11 cellular contexts compared by ENCODE assay signal in the genomic region with DNA sequence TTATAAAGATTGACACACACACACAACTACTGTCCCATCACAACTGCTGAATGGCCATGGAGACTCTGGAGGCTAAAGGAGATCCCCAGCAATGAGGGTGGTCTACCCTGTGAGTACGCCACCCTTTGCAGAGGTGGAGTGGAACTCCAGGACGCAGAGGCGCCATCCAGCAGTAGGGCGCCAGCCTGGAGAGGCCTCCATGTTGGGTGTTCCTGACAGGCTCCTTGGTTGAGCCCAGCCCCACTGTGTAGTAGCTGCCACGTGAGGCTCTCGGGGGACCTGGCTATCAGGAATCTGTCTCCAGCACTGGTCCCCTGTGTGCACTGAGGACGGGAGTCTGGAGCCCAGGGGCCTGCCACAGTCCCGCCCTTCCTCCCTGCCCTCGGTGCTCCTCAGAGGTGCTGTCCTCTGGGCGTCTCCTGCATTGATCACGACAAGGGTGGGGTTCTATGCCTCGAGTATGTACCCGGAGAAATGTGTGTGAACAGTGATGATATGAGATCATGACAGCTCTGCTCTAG.
DNase-seq lines count a peak whose midpoint lies in the region; ATAC-seq, FAIRE-seq and TF ChIP-seq lines count a peak whose summit lies in the region.
"Had no signal": no experiment of that assay in that cellular context is flagged by ENCODE, and none has a peak within 500 bp of the region (broad histone marks: within the 10 kb centered on the region; RNA-seq: fewer than 3 reads in every experiment).

No MANE protein-coding gene starts in this region.

- no peak overlapping the region for H2BK5ac ChIP-seq in IMR-90 (ENCODE audit: low read depth, low read length, poor library complexity, severe bottlenecking)
- peak overlapping the region; percentile 20 for H2BK5ac ChIP-seq in mesenchymal stem cell (ENCODE audit: low read depth, low read length, poor library complexity, severe bottlenecking)

- POLR2A ChIA-PET in IMR-90 (lab: Charles Lee; ENCODE audit: unreplicated experiment), result no interaction called here

- no TSS peak for BruUV-seq in IMR-90 (replicated peaks; lab: Mats Ljungman, UMichigan)

- H3K9me3 Mint-ChIP-seq in GM23338 (peaks cover 9% of the 10 kb centered on the region; the same call in 2 of the 3 replicates), astrocyte (ENCODE audit: unreplicated experiment) (peaks cover 10% of the 10 kb centered on the region)
- H3K9me3 Mint-ChIP-seq in activated T-helper 2 cell treated with anti-CD3 and anti-CD28 coated beads, Interferon-gamma antibody, Interleukin-2, Interleukin-4, amounts not matched to agents 10 μg/mL and 5 μg/mL and 100 μg/mL, durations not matched to agents 14 hours and 24 hours and 36 hours, result no peaks in the 10 kb centered on the region

- ATAC-seq in GM23338 (no peak), IMR-90 (ENCODE audit: low read depth) (no peak)

- H2BK15ac ChIP-seq in IMR-90 (ENCODE audit: low read depth, low read length) (no peak overlapping the region), mesenchymal stem cell (ENCODE audit: low read depth, poor library complexity, severe bottlenecking) (no peak overlapping the region)

- H3K4ac ChIP-seq in IMR-90 (ENCODE audit: low read depth, low read length), result peak overlapping the region; percentile 70; the same call in 1 of the 2 replicates
- no peak overlapping the region for H3K4ac ChIP-seq in mesenchymal stem cell (ENCODE audit: low read depth in 1 of 2, low read length in 2 of 2)

- FAIRE-seq in astrocyte (lab: Jason Lieb, UNC), result no peak
- FAIRE-seq: H54 had no signal

- no peak overlapping the region for H3K56ac ChIP-seq in IMR-90 (ENCODE audit: extremely low read depth, insufficient read depth, low read length)

- H3K9ac ChIP-seq in IMR-90 (ENCODE audit: low read depth, low read length) (no peak overlapping the region), astrocyte (ENCODE audit: low read length) (no peak overlapping the region), mesenchymal stem cell (ENCODE audit: low read length) (no peak overlapping the region)

- no peaks in the 10 kb centered on the region for H3F3A ChIP-seq in GM23338 (replicated peaks; ENCODE audit: low read depth)

- DNase-seq in GM23338 (ENCODE audit: low spot score) (no peak), IMR-90 (no peak), astrocyte (ENCODE audit: low read depth) (no peak), mesenchymal stem cell (no peak), G401 (ENCODE audit: low spot score) (no peak), brain microvascular endothelial cell (no peak)
- no peak for DNase-seq in stimulated activated CD4-positive, alpha-beta T cell treated with anti-CD3 and anti-CD28 coated beads, Interleukin-15, amount 100 ng/mL, for 24 hours
- no peak for DNase-seq in activated T-helper 2 cell treated with anti-CD3 and anti-CD28 coated beads, Interferon-gamma antibody, Interleukin-2, Interleukin-4, amounts not matched to agents 10 μg/mL and 5 μg/mL and 100 μg/mL, durations not matched to agents 14 hours and 24 hours and 36 hours (ENCODE audit: low spot score)
- DNase-seq: COR-L47, NCI-H1417 had no signal

- H3K9me2 ChIP-seq in GM23338 (ENCODE audit: insufficient read depth), result no peaks in the 10 kb centered on the region

- WGBS in IMR-90 (ENCODE audit: extremely low coverage in 2 of 2, insufficient read length in 1 of 2), 2 experiments, result 100% methylated on average over 8 of the region's 13 CpGs; no CpG with 5 or more reads in 1 of the 2 experiments
- WGBS in mesenchymal stem cell, result 96% methylated on average over 13 of the region's 13 CpGs

- no peak overlapping the region for H3K4me3 ChIP-seq in GM23338
- H3K4me3 ChIP-seq in IMR-90 (ENCODE audit: insufficient read depth, low read depth, low read length), result no peak overlapping the region
- H3K4me3 ChIP-seq in astrocyte (ENCODE audit: insufficient read depth, low read depth, low read length), result no peak overlapping the region
- H3K4me3 ChIP-seq in mesenchymal stem cell (ENCODE audit: insufficient read depth in 1 of 2, low read depth in 1 of 2, low read length in 2 of 2), result no peak overlapping the region
- no peak overlapping the region for H3K4me3 ChIP-seq in brain microvascular endothelial cell (ENCODE audit: low read depth, low read length)

- H3K4me3 Mint-ChIP-seq in GM23338 (no peak overlapping the region), astrocyte (ENCODE audit: unreplicated experiment) (peak overlapping the region; percentile 47)
- H3K4me3 Mint-ChIP-seq in activated T-helper 2 cell treated with anti-CD3 and anti-CD28 coated beads, Interferon-gamma antibody, Interleukin-2, Interleukin-4, amounts not matched to agents 10 μg/mL and 5 μg/mL and 100 μg/mL, durations not matched to agents 14 hours and 24 hours and 36 hours (ENCODE audit: low read depth), result no peak overlapping the region

- no peak overlapping the region for H2AFZ ChIP-seq in GM23338
- no peak overlapping the region for H2AFZ ChIP-seq in IMR-90 (replicated peaks; ENCODE audit: low read length, poor library complexity)
- no peak overlapping the region for H2AFZ ChIP-seq in astrocyte (ENCODE audit: low read depth, low read length)
- H2AFZ ChIP-seq in mesenchymal stem cell (ENCODE audit: low read depth, low read length), result no peak overlapping the region

- H4K20me1 ChIP-seq in GM23338 (replicated peaks; ENCODE audit: insufficient read depth) (no peaks in the 10 kb centered on the region; the same call in 1 of the 2 replicates), IMR-90 (ENCODE audit: insufficient read depth, low read length) (peaks cover 18% of the 10 kb centered on the region), astrocyte (ENCODE audit: insufficient read depth, low read length) (peaks cover 8% of the 10 kb centered on the region)

- H3K4me1 Mint-ChIP-seq in GM23338, result peaks cover 30% of the 10 kb centered on the region
- H3K4me1 Mint-ChIP-seq in astrocyte (ENCODE audit: low read depth, unreplicated experiment), result peaks cover 46% of the 10 kb centered on the region
- no peaks in the 10 kb centered on the region for H3K4me1 Mint-ChIP-seq in activated T-helper 2 cell treated with anti-CD3 and anti-CD28 coated beads, Interferon-gamma antibody, Interleukin-2, Interleukin-4, amounts not matched to agents 10 μg/mL and 5 μg/mL and 100 μg/mL, durations not matched to agents 14 hours and 24 hours and 36 hours (ENCODE audit: low read depth)

- H3K27me3 Mint-ChIP-seq in GM23338 (ENCODE audit: insufficient read depth, low read depth, poor library complexity) (peaks cover 6% of the 10 kb centered on the region), astrocyte (ENCODE audit: low read depth, unreplicated experiment) (no peaks in the 10 kb centered on the region)
- no peaks in the 10 kb centered on the region for H3K27me3 Mint-ChIP-seq in activated T-helper 2 cell treated with anti-CD3 and anti-CD28 coated beads, Interferon-gamma antibody, Interleukin-2, Interleukin-4, amounts not matched to agents 10 μg/mL and 5 μg/mL and 100 μg/mL, durations not matched to agents 14 hours and 24 hours and 36 hours (ENCODE audit: low read depth)

- H4K8ac ChIP-seq in IMR-90 (ENCODE audit: low read depth in 2 of 2, low read length in 2 of 2) (no peak overlapping the region), mesenchymal stem cell (ENCODE audit: low read length) (no peak overlapping the region)

- no peak for TF ChIP-seq RAD21 in IMR-90 (IDR thresholded peaks at IDR 0.05; ENCODE audit: low read length)

- in situ Hi-C loops in IMR-90 (cut with MboI; ENCODE audit: low sequenced_read_pairs), result no loop called here
- in situ Hi-C loops in G401 (cut with HindIII; ENCODE audit: low sequenced_read_pairs), result loop anchor here (5.0 kb wide), 1 partner anchor 44 kb away; no protein-coding TSS in a partner anchor
- in situ Hi-C loops in brain microvascular endothelial cell (cut with HindIII; ENCODE audit: low pct_ligation_motif_present, low sequenced_read_pairs), result no loop called here

- no peak overlapping the region for H2AK9ac ChIP-seq in IMR-90 (replicated peaks; ENCODE audit: low read depth, low read length, poor library complexity)

- H3K9me3 ChIP-seq in IMR-90 (ENCODE audit: control insufficient read depth, insufficient read depth, low read length) (no peaks in the 10 kb centered on the region), astrocyte (ENCODE audit: insufficient read depth, low read depth, low read length) (no peaks in the 10 kb centered on the region), mesenchymal stem cell (ENCODE audit: control insufficient read depth, low read length) (peaks cover 5% of the 10 kb centered on the region)

- intact Hi-C loops in IMR-90 (cut with micrococcal nuclease), result no loop called here
- intact Hi-C loops in activated T-helper 2 cell treated with anti-CD3 and anti-CD28 coated beads, Interferon-gamma antibody, Interleukin-2, Interleukin-4, amounts not matched to agents 10 μg/mL and 5 μg/mL and 100 μg/mL, durations not matched to agents 14 hours and 24 hours and 36 hours (cut with micrococcal nuclease), result loop anchor here (1.0 to 10.0 kb wide), 3 partner anchors 56 to 384 kb away; a partner anchor contains a TSS

- H3K79me1 ChIP-seq in IMR-90 (ENCODE audit: low read depth in 1 of 2, low read length in 2 of 2) (peaks cover 60 to 86% of the 10 kb centered on the region in 2 experiments), mesenchymal stem cell (replicated peaks; ENCODE audit: low read length, poor library complexity, severe bottlenecking) (peaks cover 17% of the 10 kb centered on the region)

- H2BK120ac ChIP-seq in IMR-90 (ENCODE audit: low read depth, low read length) (no peak overlapping the region; the same call in 1 of the 2 replicates), mesenchymal stem cell (ENCODE audit: low read depth, low read length) (no peak overlapping the region)

- H4K91ac ChIP-seq in IMR-90 (ENCODE audit: insufficient read depth, low read depth, low read length) (peak overlapping the region; percentile 6; the same call in 1 of the 2 replicates), mesenchymal stem cell (ENCODE audit: low read length) (no peak overlapping the region)

- H3K4me1 ChIP-seq in GM23338 (ENCODE audit: insufficient read depth), result peaks cover 27% of the 10 kb centered on the region
- H3K4me1 ChIP-seq in IMR-90 (ENCODE audit: control insufficient read depth, insufficient read depth, low read length), result peaks cover 26% of the 10 kb centered on the region
- peaks cover 44% of the 10 kb centered on the region for H3K4me1 ChIP-seq in astrocyte (ENCODE audit: insufficient read depth, low read length)
- H3K4me1 ChIP-seq in mesenchymal stem cell (ENCODE audit: control insufficient read depth, insufficient read depth, low read depth, low read length), result peaks cover 21% of the 10 kb centered on the region

- no peak for TF ChIP-seq POLR2A in IMR-90 (IDR thresholded peaks at IDR 0.05; ENCODE audit: low read depth, low read length)

- no peak overlapping the region for H4K5ac ChIP-seq in IMR-90 (ENCODE audit: low read depth, low read length)

- no peak overlapping the region for H2BK12ac ChIP-seq in mesenchymal stem cell (ENCODE audit: low read length in 2 of 2)

- no peaks in the 10 kb centered on the region for H3K79me2 ChIP-seq in GM23338 (replicated peaks; ENCODE audit: insufficient read depth)
- H3K79me2 ChIP-seq in astrocyte (ENCODE audit: insufficient read depth, low read length), result peaks cover 36% of the 10 kb centered on the region

- H3K14ac ChIP-seq in IMR-90 (replicated peaks; ENCODE audit: low read depth, low read length) (peak overlapping the region; percentile 52; the same call in 1 of the 2 replicates), mesenchymal stem cell (ENCODE audit: low read length in 2 of 2) (no peak overlapping the region)

- no peak overlapping the region for H3K23ac ChIP-seq in IMR-90 (ENCODE audit: low read depth, low read length)
- H3K23ac ChIP-seq in mesenchymal stem cell (ENCODE audit: low read length in 2 of 2), result no peak overlapping the region

- H3K36me3 ChIP-seq in GM23338 (ENCODE audit: insufficient read depth) (no peaks in the 10 kb centered on the region), IMR-90 (ENCODE audit: control insufficient read depth, insufficient read depth, low read length) (peaks cover 14% of the 10 kb centered on the region), astrocyte (ENCODE audit: insufficient read depth, low read length) (peaks cover 6% of the 10 kb centered on the region), mesenchymal stem cell (ENCODE audit: control insufficient read depth in 1 of 2, insufficient read depth in 2 of 2, low read depth in 1 of 2, low read length in 2 of 2) (peaks cover 14 to 20% of the 10 kb centered on the region in 2 experiments), brain microvascular endothelial cell (replicated peaks) (peaks cover 2% of the 10 kb centered on the region)

- CTCF ChIA-PET in IMR-90 (lab: Yijun Ruan, JAX), result interaction anchor here (0.9 kb wide), 1 partner anchor 238 kb away, joined by 3 read pairs; no protein-coding TSS in a partner anchor

- peaks cover 32% of the 10 kb centered on the region for H3K9me1 ChIP-seq in IMR-90 (ENCODE audit: insufficient read depth, low read length)

- H3K27ac ChIP-seq in GM23338 (ENCODE audit: low read depth), result 0 out of 2 replicates have a peak overlapping the region, but pooled peaks have one; percentile 61
- H3K27ac ChIP-seq in IMR-90 (ENCODE audit: insufficient read depth, low read length), result no peak overlapping the region
- H3K27ac ChIP-seq in astrocyte (ENCODE audit: low read depth, low read length), result no peak overlapping the region
- H3K27ac ChIP-seq in mesenchymal stem cell (ENCODE audit: low read length, poor library complexity, severe bottlenecking), result peak overlapping the region; percentile 99
- no peak overlapping the region for H3K27ac ChIP-seq in brain microvascular endothelial cell

- H3K27me3 ChIP-seq in GM23338 (ENCODE audit: insufficient read depth), result no peaks in the 10 kb centered on the region
- no peaks in the 10 kb centered on the region for H3K27me3 ChIP-seq in IMR-90 (ENCODE audit: control insufficient read depth, insufficient read depth, low read length)
- H3K27me3 ChIP-seq in astrocyte (ENCODE audit: insufficient read depth, low read length), result no peaks in the 10 kb centered on the region
- H3K27me3 ChIP-seq in mesenchymal stem cell (ENCODE audit: control insufficient read depth in 1 of 2, insufficient read depth in 1 of 2, low read length in 2 of 2), result no peaks in the 10 kb centered on the region
- H3K27me3 ChIP-seq in brain microvascular endothelial cell (replicated peaks), result no peaks in the 10 kb centered on the region

- peak overlapping the region; percentile 93 for H3K27ac Mint-ChIP-seq in GM23338
- peak overlapping the region; percentile 89 for H3K27ac Mint-ChIP-seq in astrocyte (ENCODE audit: unreplicated experiment)
- H3K27ac Mint-ChIP-seq in activated T-helper 2 cell treated with anti-CD3 and anti-CD28 coated beads, Interferon-gamma antibody, Interleukin-2, Interleukin-4, amounts not matched to agents 10 μg/mL and 5 μg/mL and 100 μg/mL, durations not matched to agents 14 hours and 24 hours and 36 hours, result no peak overlapping the region

- H2BK20ac ChIP-seq in IMR-90 (ENCODE audit: low read depth, low read length), result no peak overlapping the region

- H3K4me2 ChIP-seq in GM23338, result no peak overlapping the region
- no peak overlapping the region for H3K4me2 ChIP-seq in IMR-90 (ENCODE audit: low read depth, low read length)
- H3K4me2 ChIP-seq in astrocyte (ENCODE audit: low read length), result no peak overlapping the region
- H3K4me2 ChIP-seq in mesenchymal stem cell (ENCODE audit: low read length, poor library complexity, severe bottlenecking), result no peak overlapping the region

- H3K18ac ChIP-seq in IMR-90 (ENCODE audit: low read depth, low read length) (no peak overlapping the region), mesenchymal stem cell (ENCODE audit: low read depth in 1 of 2, low read length in 2 of 2) (no peak overlapping the region)

- H2AK5ac ChIP-seq in IMR-90 (ENCODE audit: low read depth, low read length), result peak overlapping the region; percentile 75; the same call in 1 of the 2 replicates
- H2AK5ac ChIP-seq in mesenchymal stem cell (ENCODE audit: low read length, severe bottlenecking), result peak overlapping the region; percentile 74

- H3K36me3 Mint-ChIP-seq in GM23338 (ENCODE audit: low read depth) (peaks cover 25% of the 10 kb centered on the region), astrocyte (ENCODE audit: low read depth, unreplicated experiment) (peaks cover 32% of the 10 kb centered on the region)
- peaks cover 7% of the 10 kb centered on the region for H3K36me3 Mint-ChIP-seq in activated T-helper 2 cell treated with anti-CD3 and anti-CD28 coated beads, Interferon-gamma antibody, Interleukin-2, Interleukin-4, amounts not matched to agents 10 μg/mL and 5 μg/mL and 100 μg/mL, durations not matched to agents 14 hours and 24 hours and 36 hours (ENCODE audit: low read depth)

- dilution Hi-C loops in IMR-90 (cut with HindIII; ENCODE audit: low sequenced_read_pairs, unreplicated experiment), result no loop called here

- TF ChIP-seq CTCF in GM23338 (conservative IDR thresholded peaks at IDR 0.05; ENCODE audit: low read depth in 2 of 2) (no peak), IMR-90 (conservative IDR thresholded peaks at IDR 0.05; ENCODE audit: low read depth, low read length) (no peak), astrocyte (IDR thresholded peaks at IDR 0.05; ENCODE audit: insufficient read depth, low read depth, low read length) (no peak), brain microvascular endothelial cell (IDR thresholded peaks at IDR 0.05; ENCODE audit: low read depth, low read length, missing control alignments) (no peak)

Comparison
In these comparisons a context has a peak if more than half of its experiments do, and no peak if none do; other contexts are left out.
1. H3K27ac ChIP-seq: peak in GM23338 (single experiment) and mesenchymal stem cell (single experiment); none in IMR-90 (single experiment), astrocyte (single experiment) and brain microvascular endothelial cell (single experiment).